Comparison of ENCODE assay signal across 9 cellular contexts in genomic region chr2:8481463-8482009, GRCh38.
DNase-seq lines count a peak whose midpoint lies in the region; ATAC-seq and TF ChIP-seq lines count a peak whose summit lies in the region.
"Had no signal": no experiment of that assay in that cellular context is flagged by ENCODE, and none has a peak within 500 bp of the region (broad histone marks: within the 10 kb centered on the region; RNA-seq: fewer than 3 reads in every experiment).

No MANE protein-coding gene starts in this region.

- no peaks in the 10 kb centered on the region for H3K27me3 Mint-ChIP-seq in activated naive CD8-positive, alpha-beta T cell treated with anti-CD3 and anti-CD28 coated beads, Interleukin-2, amount 10 ng/mL, durations not matched to agents 7 days and 5 days
- H3K27me3 Mint-ChIP-seq in MCF 10A (ENCODE audit: insufficient read depth, unreplicated experiment) (no peaks in the 10 kb centered on the region), Caco-2 (ENCODE audit: insufficient read depth, unreplicated experiment) (no peaks in the 10 kb centered on the region)

- ATAC-seq in GM21390 (IDR thresholded peaks at IDR 0.05; ENCODE audit: unreplicated experiment): peak; percentile 56
- peak; percentile 34 for ATAC-seq in HG03565 (IDR thresholded peaks at IDR 0.05; ENCODE audit: unreplicated experiment)
- peak; percentile 72 for ATAC-seq in activated naive CD8-positive, alpha-beta T cell treated with anti-CD3 and anti-CD28 coated beads, Interleukin-2, amount 10 ng/mL, durations not matched to agents 7 days and 5 days (ENCODE audit: low read depth)
- ATAC-seq in mucosa of descending colon: no peak

- intact Hi-C loops in MCF 10A (cut with micrococcal nuclease): no loop called here
- intact Hi-C loops in Caco-2 (cut with micrococcal nuclease; ENCODE audit: unreplicated experiment): no loop called here
- intact Hi-C loops in mucosa of descending colon (cut with DNase I, micrococcal nuclease): no loop called here

- no peak overlapping the region for H3K4me3 ChIP-seq in GM12865 (ENCODE audit: low read depth, low read length)
- no peak overlapping the region for H3K4me3 ChIP-seq in Caco-2 (ENCODE audit: low read depth, low read length)
- H3K4me3 ChIP-seq in mucosa of descending colon: no peak overlapping the region
- H3K4me3 ChIP-seq: skin epidermis had no signal

- H3K4me1 ChIP-seq in Caco-2: peaks cover 9% of the 10 kb centered on the region
- peaks cover 29% of the 10 kb centered on the region for H3K4me1 ChIP-seq in mucosa of descending colon (ENCODE audit: low read depth)

- no peak for TF ChIP-seq CTCF in GM12865 (IDR thresholded peaks at IDR 0.05; ENCODE audit: insufficient read depth, low read depth, low read length, missing control alignments)
- TF ChIP-seq CTCF in MCF 10A (IDR thresholded peaks at IDR 0.05; ENCODE audit: unreplicated experiment): no peak
- TF ChIP-seq CTCF in Caco-2 (IDR thresholded peaks at IDR 0.05; ENCODE audit: insufficient read depth in 1 of 2, low read depth in 1 of 2, low read length in 1 of 2, severe bottlenecking in 1 of 2, unreplicated experiment in 1 of 2): no peak
- TF ChIP-seq CTCF in mucosa of descending colon (IDR thresholded peaks at IDR 0.05): no peak

- no peaks in the 10 kb centered on the region for H3K9me3 Mint-ChIP-seq in activated naive CD8-positive, alpha-beta T cell treated with anti-CD3 and anti-CD28 coated beads, Interleukin-2, amount 10 ng/mL, durations not matched to agents 7 days and 5 days
- H3K9me3 Mint-ChIP-seq in MCF 10A (ENCODE audit: unreplicated experiment) (peaks cover 8% of the 10 kb centered on the region), Caco-2 (ENCODE audit: unreplicated experiment) (no peaks in the 10 kb centered on the region)

- H3K27ac Mint-ChIP-seq in activated naive CD8-positive, alpha-beta T cell treated with anti-CD3 and anti-CD28 coated beads, Interleukin-2, amount 10 ng/mL, durations not matched to agents 7 days and 5 days: peak overlapping the region; percentile 79
- H3K27ac Mint-ChIP-seq in MCF 10A (ENCODE audit: low read depth, unreplicated experiment) (no peak overlapping the region), Caco-2 (ENCODE audit: unreplicated experiment) (no peak overlapping the region)

- peak overlapping the region; percentile 33 for H3K4me3 Mint-ChIP-seq in activated naive CD8-positive, alpha-beta T cell treated with anti-CD3 and anti-CD28 coated beads, Interleukin-2, amount 10 ng/mL, durations not matched to agents 7 days and 5 days
- H3K4me3 Mint-ChIP-seq in MCF 10A (ENCODE audit: unreplicated experiment) (no peak overlapping the region), Caco-2 (ENCODE audit: unreplicated experiment) (no peak overlapping the region)

- BruUV-seq in MCF 10A (replicated peaks; lab: Mats Ljungman, UMichigan): no TSS peak
- no TSS peak for BruUV-seq in Caco-2 (replicated peaks; lab: Mats Ljungman, UMichigan)

- no peaks in the 10 kb centered on the region for H3K36me3 ChIP-seq in Caco-2 (ENCODE audit: control insufficient read depth, insufficient read depth, low read length)
- H3K36me3 ChIP-seq in mucosa of descending colon (ENCODE audit: low read depth): no peaks in the 10 kb centered on the region

- peaks cover 2% of the 10 kb centered on the region for H3K36me3 Mint-ChIP-seq in activated naive CD8-positive, alpha-beta T cell treated with anti-CD3 and anti-CD28 coated beads, Interleukin-2, amount 10 ng/mL, durations not matched to agents 7 days and 5 days
- H3K36me3 Mint-ChIP-seq in MCF 10A (ENCODE audit: insufficient read depth, unreplicated experiment) (no peaks in the 10 kb centered on the region), Caco-2 (ENCODE audit: insufficient read depth, unreplicated experiment) (no peaks in the 10 kb centered on the region)

- DNase-seq in GM12865 (ENCODE audit: low read depth) (peak; percentile 82), NCI-H1930 (lab: John Stamatoyannopoulos, UW) (no peak), MCF 10A (ENCODE audit: unreplicated experiment) (no peak), Caco-2 (no peak), mucosa of descending colon (no peak)
- DNase-seq in activated naive CD8-positive, alpha-beta T cell treated with anti-CD3 and anti-CD28 coated beads, Interleukin-2, amount 10 ng/mL, durations not matched to agents 7 days and 5 days: peak; percentile 57

- H3K4me1 Mint-ChIP-seq in activated naive CD8-positive, alpha-beta T cell treated with anti-CD3 and anti-CD28 coated beads, Interleukin-2, amount 10 ng/mL, durations not matched to agents 7 days and 5 days: peaks cover 76% of the 10 kb centered on the region
- H3K4me1 Mint-ChIP-seq in MCF 10A (ENCODE audit: insufficient read depth, unreplicated experiment) (no peaks in the 10 kb centered on the region), Caco-2 (ENCODE audit: low read depth, unreplicated experiment) (peaks cover 7% of the 10 kb centered on the region)

- no peaks in the 10 kb centered on the region for H3K9me3 ChIP-seq in Caco-2
- H3K9me3 ChIP-seq in mucosa of descending colon: no peaks in the 10 kb centered on the region

- POLR2A ChIA-PET in activated naive CD8-positive, alpha-beta T cell treated with anti-CD3 and anti-CD28 coated beads, Interleukin-2, amount 10 ng/mL, durations not matched to agents 7 days and 5 days (lab: Charles Lee): interaction anchor here (0.7 to 3.2 kb wide), 12 partner anchors 9 to 203 kb away, joined by 3 to 21 read pairs (median 4); partner anchors contain the start of gene ID2
- POLR2A ChIA-PET in MCF 10A (lab: Yijun Ruan, JAX): interaction anchor here (0.7 to 1.5 kb wide), 2 partner anchors 155 to 201 kb away, joined by 3 read pairs; partner anchors contain the start of gene ID2
- POLR2A ChIA-PET in Caco-2 (lab: Charles Lee): no interaction called here

- CTCF ChIA-PET in MCF 10A (lab: Yijun Ruan, JAX): no interaction called here
- CTCF ChIA-PET in Caco-2 (lab: Charles Lee): no interaction called here

- no peaks in the 10 kb centered on the region for H3K27me3 ChIP-seq in Caco-2 (replicated peaks; ENCODE audit: control insufficient read depth, insufficient read depth, low read length)

Comparison
In these comparisons a context has a peak if more than half of its experiments do, and no peak if none do; other contexts are left out.
1. DNase-seq: peak in GM12865 (single experiment) and activated naive CD8-positive, alpha-beta T cell treated with anti-CD3 and anti-CD28 coated beads, Interleukin-2, amount 10 ng/mL, durations not matched to agents 7 days and 5 days (single experiment); none in NCI-H1930 (0 of 2), MCF 10A (single experiment), Caco-2 (0 of 2) and mucosa of descending colon (0 of 3).